Comparison of ENCODE assay signal across 24 cellular contexts in the genomic region with DNA sequence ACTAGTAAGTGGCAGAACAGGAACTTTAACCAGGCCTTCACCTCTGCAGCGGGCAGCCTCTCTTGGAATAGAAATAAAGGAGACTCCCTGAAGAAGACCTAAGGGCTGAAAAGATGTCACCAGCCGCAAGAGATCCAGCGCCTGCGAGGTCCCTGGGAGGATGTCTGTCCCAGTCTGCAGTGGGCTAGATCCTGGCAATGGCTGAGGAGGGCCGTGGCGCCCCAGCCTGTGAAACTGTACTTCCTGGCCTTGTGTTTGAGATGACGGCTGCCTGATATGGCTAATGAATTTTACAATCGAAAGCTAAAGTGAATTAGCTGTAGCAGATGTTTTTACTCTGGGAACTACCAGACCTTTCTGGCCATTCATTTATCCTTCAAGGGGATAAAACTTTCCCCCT.
"Had no signal": no experiment of that assay in that cellular context is flagged by ENCODE, and none has a peak within 500 bp of the region (broad histone marks: within the 10 kb centered on the region; RNA-seq: fewer than 3 reads in every experiment).

No MANE protein-coding gene starts in this region.

- DNase-seq: dermis blood vessel endothelial cell; effector memory CD8-positive, alpha-beta T cell; erythroblast; esophagus squamous epithelium; foreskin melanocyte; glutamatergic neuron; heart right ventricle; hippocampal formation; kidney glomerular epithelial cell; left colon; left ventricle myocardium superior; lower lobe of right lung; natural killer cell; pancreas; stimulated activated naive B cell treated with anti-CD40 and anti-IgM and Interleukin-4, amounts not matched to agents 10 μg/mL and 1 μg/mL and 100 μg/mL, for 72 hours; transverse colon had no signal

- H3K27ac ChIP-seq: coronary artery, esophagus squamous epithelium, lower lobe of right lung, neutrophil, pancreas, right atrium auricular region, sigmoid colon, suprapubic skin, transverse colon, vagina had no signal

- H3K9me3 ChIP-seq: esophagus squamous epithelium, heart right ventricle, lower lobe of right lung, neutrophil, pancreas, right atrium auricular region, sigmoid colon, suprapubic skin, transverse colon, vagina had no signal

- H3K4me1 ChIP-seq: esophagus squamous epithelium, heart right ventricle, lower lobe of right lung, pancreas, right atrium auricular region, sigmoid colon, suprapubic skin, transverse colon, vagina had no signal

- H3K4me3 ChIP-seq: coronary artery, esophagus squamous epithelium, heart right ventricle, lower lobe of right lung, pancreas, right atrium auricular region, sigmoid colon, suprapubic skin, transverse colon, vagina had no signal

- FAIRE-seq: endometrium, islet of Langerhans, pancreas had no signal

- H3K27me3 ChIP-seq: esophagus squamous epithelium, neutrophil, pancreas, right atrium auricular region, sigmoid colon, transverse colon, vagina had no signal

- H3K36me3 ChIP-seq: esophagus squamous epithelium, heart right ventricle, lower lobe of right lung, neutrophil, pancreas, right atrium auricular region, sigmoid colon, suprapubic skin, transverse colon, vagina had no signal

- ATAC-seq: effector memory CD8-positive, alpha-beta T cell; left colon; left ventricle myocardium superior; lower lobe of right lung; natural killer cell; pancreas; stimulated activated naive B cell treated with anti-CD40 and anti-IgM and Interleukin-4, amounts not matched to agents 10 μg/mL and 1 μg/mL and 100 μg/mL, for 72 hours had no signal
